In genomic region chr12:109961201-109961600, GRCh38 we compare ENCODE assay signal across 22 cellular contexts. TPM values are rescaled to one million over a fixed set of nuclear protein-coding genes. Genes with fewer than 3 reads are reported as not detected.
DNase-seq lines count a peak whose midpoint lies in the region; ATAC-seq and TF ChIP-seq lines count a peak whose summit lies in the region.
"Had no signal": no experiment of that assay in that cellular context is flagged by ENCODE, and none has a peak within 500 bp of the region (broad histone marks: within the 10 kb centered on the region; RNA-seq: fewer than 3 reads in every experiment).

No MANE protein-coding gene starts in this region.

- ATAC-seq in Right ventricle myocardium inferior, result peak; percentile 78
- ATAC-seq in left cardiac atrium, result peak; percentile 60 to 65
- ATAC-seq in GM21423 (IDR thresholded peaks at IDR 0.05; ENCODE audit: unreplicated experiment), result no peak
- ATAC-seq: GM12878 had no signal

- in situ Hi-C loops in astrocyte of the spinal cord (cut with HindIII; ENCODE audit: low sequenced_read_pairs), result no loop called here

- no peak for TF ChIP-seq CTCF in astrocyte of the spinal cord (IDR thresholded peaks at IDR 0.05; ENCODE audit: low read depth, low read length)

- no peak overlapping the region for H3K4me3 ChIP-seq in astrocyte of the spinal cord (ENCODE audit: low read depth, low read length)
- H3K4me3 ChIP-seq: GM12878, thoracic aorta had no signal

- intact Hi-C loops in Right ventricle myocardium inferior (cut with DNase I), result loop anchor here (5.0 kb wide), 1 partner anchor 36 kb away; the partner anchor contains the start of genes ANKRD13A and GIT2
- intact Hi-C loops in cardiac septum (cut with DNase I), result no loop called here
- intact Hi-C loops in left cardiac atrium (cut with DNase I), result no loop called here

- DNase-seq in Right ventricle myocardium inferior (ENCODE audit: missing footprints), result no peak
- no peak for DNase-seq in cardiac septum (ENCODE audit: low spot score)
- DNase-seq in astrocyte of the spinal cord (ENCODE audit: low read depth, low spot score), result peak; percentile 52
- DNase-seq in left cardiac atrium, result peak; percentile 36
- peak; percentile 41 for DNase-seq in stromal cell of bone marrow (ENCODE audit: low read depth)
- no peak for DNase-seq in RPMI8226
- no peak for DNase-seq in stimulated activated naive CD4-positive, alpha-beta T cell treated with Interleukin-2 at 50 U/mL for 16 hours (lab: John Stamatoyannopoulos, UW)
- DNase-seq: activated CD4-positive, alpha-beta T cell treated with anti-CD3 and anti-CD28 coated beads, Interleukin-2, amount 50 U/mL, for 4 hours; activated CD8-positive, alpha-beta memory T cell treated with anti-CD3 and anti-CD28 coated beads, Interleukin-2, amount 50 U/mL, for 48 hours; amniotic stem cell; CD4-positive, alpha-beta T cell; cerebellar nuclear complex; effector CD4-positive, alpha-beta T cell; IMR-90; NCI-H1436; NCI-H524 treated with DMSO at 0.1 percent for 48 hours; retina; stimulated activated CD4-positive, alpha-beta T cell treated with anti-CD3 and anti-CD28 coated beads, Interleukin-15, amount 100 ng/mL, for 24 hours; SW 1271 had no signal

RNA-seq across cellular contexts. Expression of gene GIT2, which starts 35.0 kb away (rescaled TPM):
- total RNA-seq in Right ventricle myocardium inferior (47.1 TPM), cardiac septum (31.2 TPM), left cardiac atrium (10 to 100 TPM; 34.5 to 35.3 TPM)

RNA-seq across cellular contexts. Expression of gene ANKRD13A, which starts 38.0 kb away (rescaled TPM):
- 22.9 TPM for total RNA-seq in Right ventricle myocardium inferior
- 15.5 TPM for total RNA-seq in cardiac septum
- 10 to 100 TPM; 18.7 to 20.4 TPM for total RNA-seq in left cardiac atrium

Comparison
In these comparisons a context has a peak if more than half of its experiments do, and no peak if none do; other contexts are left out.
1. DNase-seq: peak in astrocyte of the spinal cord (single experiment), left cardiac atrium (single experiment) and stromal cell of bone marrow (single experiment); none in Right ventricle myocardium inferior (single experiment), cardiac septum (single experiment), RPMI8226 (single experiment) and stimulated activated naive CD4-positive, alpha-beta T cell treated with Interleukin-2 at 50 U/mL for 16 hours (single experiment).